Comparison of ENCODE assay signal across 9 cellular contexts in the genomic region with DNA sequence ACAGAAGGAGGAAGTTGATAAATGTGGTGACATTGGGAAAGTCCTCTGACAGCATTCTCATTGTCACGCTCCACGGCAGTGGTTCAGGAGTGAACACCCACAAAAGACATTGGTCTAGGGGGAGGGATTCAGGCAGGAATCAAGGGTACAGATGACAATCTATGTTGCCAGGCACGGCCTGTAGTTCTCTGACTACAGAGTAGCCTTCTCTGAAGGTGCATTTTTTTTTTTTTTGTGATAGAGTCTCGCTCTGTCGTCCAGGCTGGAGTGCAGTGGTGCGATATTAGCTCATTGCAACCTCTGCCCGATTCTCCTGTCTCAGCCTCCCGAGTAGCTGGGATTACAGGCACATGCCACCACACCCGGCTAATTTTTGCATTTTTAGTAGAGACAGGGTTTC. TPM values are rescaled to one million over a fixed set of nuclear protein-coding genes. Genes with fewer than 3 reads are reported as not detected.
DNase-seq lines count a peak whose midpoint lies in the region; ATAC-seq and TF ChIP-seq lines count a peak whose summit lies in the region.
"Had no signal": no experiment of that assay in that cellular context is flagged by ENCODE, and none has a peak within 500 bp of the region (broad histone marks: within the 10 kb centered on the region; RNA-seq: fewer than 3 reads in every experiment).

No MANE protein-coding gene starts in this region.

- no peaks in the 10 kb centered on the region for H4K20me1 ChIP-seq in SK-N-SH (ENCODE audit: insufficient read depth)

- H3K79me2 ChIP-seq in SK-N-SH (ENCODE audit: insufficient read depth), result no peaks in the 10 kb centered on the region

- CTCF ChIA-PET in GM10248 (lab: Yijun Ruan, JAX), result interaction anchor here (0.9 to 3.7 kb wide), 2 partner anchors 8 to 12 kb away, joined by 3 to 26 read pairs; partner anchors contain the start of genes MOB1A and MTHFD2
- CTCF ChIA-PET in SK-N-SH (lab: Yijun Ruan, JAX), result no interaction called here

- no peak overlapping the region for H3K27ac ChIP-seq in SK-N-SH (ENCODE audit: low read depth in 2 of 2, low read length in 1 of 2)

- no peaks in the 10 kb centered on the region for H3K27me3 Mint-ChIP-seq in activated T-helper 1 cell treated with anti-CD3 and anti-CD28 coated beads, Interleukin-12 subunit alpha, Interleukin-12 subunit beta, Interleukin-2, Interleukin-4 antibody, amounts not matched to agents 30 ng/mL and 10 ng/mL and 1 ng/mL, durations not matched to agents 14 hours and 24 hours and 36 hours (ENCODE audit: insufficient read depth)

- H3K4me1 Mint-ChIP-seq in activated T-helper 1 cell treated with anti-CD3 and anti-CD28 coated beads, Interleukin-12 subunit alpha, Interleukin-12 subunit beta, Interleukin-2, Interleukin-4 antibody, amounts not matched to agents 30 ng/mL and 10 ng/mL and 1 ng/mL, durations not matched to agents 14 hours and 24 hours and 36 hours (ENCODE audit: low read depth), result peaks cover 63% of the 10 kb centered on the region

- 83% methylated on average over 9 of the region's 9 CpGs for WGBS in SK-N-SH (ENCODE audit: low lambda C conversion rate)

- peaks cover 5% of the 10 kb centered on the region for H3K9me3 Mint-ChIP-seq in activated T-helper 1 cell treated with anti-CD3 and anti-CD28 coated beads, Interleukin-12 subunit alpha, Interleukin-12 subunit beta, Interleukin-2, Interleukin-4 antibody, amounts not matched to agents 30 ng/mL and 10 ng/mL and 1 ng/mL, durations not matched to agents 14 hours and 24 hours and 36 hours

- H2AFZ ChIP-seq in SK-N-SH (ENCODE audit: low read depth), result no peak overlapping the region

- H3K9me2 ChIP-seq in SK-N-SH, result no peaks in the 10 kb centered on the region

- no peak overlapping the region for H3K4me3 ChIP-seq in SK-N-SH (ENCODE audit: low read depth in 2 of 2, low read length in 1 of 2)
- H3K4me3 ChIP-seq: tibial nerve had no signal

- no peak overlapping the region for H3K9ac ChIP-seq in SK-N-SH

- H3F3A ChIP-seq in SK-N-SH (replicated peaks; ENCODE audit: insufficient read depth), result peaks cover 5% of the 10 kb centered on the region

- peak overlapping the region; percentile 58 for H3K4me3 Mint-ChIP-seq in activated T-helper 1 cell treated with anti-CD3 and anti-CD28 coated beads, Interleukin-12 subunit alpha, Interleukin-12 subunit beta, Interleukin-2, Interleukin-4 antibody, amounts not matched to agents 30 ng/mL and 10 ng/mL and 1 ng/mL, durations not matched to agents 14 hours and 24 hours and 36 hours

- POLR2A ChIA-PET in GM10248 (lab: Yijun Ruan, JAX) (no interaction called here), SK-N-SH (lab: Yijun Ruan, JAX) (no interaction called here)

- peak; percentile 71 for DNase-seq in GM10248 (ENCODE audit: extremely low spot score)
- DNase-seq in GM20000 (ENCODE audit: low spot score), result peak; percentile 61
- DNase-seq in activated T-helper 1 cell treated with anti-CD3 and anti-CD28 coated beads, Interleukin-12 subunit alpha, Interleukin-12 subunit beta, Interleukin-2, Interleukin-4 antibody, amounts not matched to agents 30 ng/mL and 10 ng/mL and 1 ng/mL, durations not matched to agents 14 hours and 24 hours and 36 hours (ENCODE audit: low spot score), result peak; percentile 77
- DNase-seq in sciatic nerve (ENCODE audit: low spot score), result no peak
- no peak for DNase-seq in SK-N-SH
- no peak for DNase-seq in NCI-H2171 (lab: John Stamatoyannopoulos, UW)
- DNase-seq in NCI-H510A (lab: John Stamatoyannopoulos, UW), result no peak

- ATAC-seq in HG03520 (IDR thresholded peaks at IDR 0.05; ENCODE audit: unreplicated experiment) (peak; percentile 58), sciatic nerve (peak; percentile 81)

- H3K27me3 ChIP-seq in SK-N-SH (ENCODE audit: insufficient read depth), result no peaks in the 10 kb centered on the region
- H3K27me3 ChIP-seq: tibial nerve had no signal

- peak overlapping the region; percentile 97 for H3K27ac Mint-ChIP-seq in activated T-helper 1 cell treated with anti-CD3 and anti-CD28 coated beads, Interleukin-12 subunit alpha, Interleukin-12 subunit beta, Interleukin-2, Interleukin-4 antibody, amounts not matched to agents 30 ng/mL and 10 ng/mL and 1 ng/mL, durations not matched to agents 14 hours and 24 hours and 36 hours

- peaks cover 1% of the 10 kb centered on the region for H3K36me3 Mint-ChIP-seq in activated T-helper 1 cell treated with anti-CD3 and anti-CD28 coated beads, Interleukin-12 subunit alpha, Interleukin-12 subunit beta, Interleukin-2, Interleukin-4 antibody, amounts not matched to agents 30 ng/mL and 10 ng/mL and 1 ng/mL, durations not matched to agents 14 hours and 24 hours and 36 hours (ENCODE audit: low read depth)

- no peak for TF ChIP-seq RAD21 in SK-N-SH (IDR thresholded peaks at IDR 0.05; ENCODE audit: low read length)

- H3K4me2 ChIP-seq in SK-N-SH, result no peak overlapping the region

- no peak for TF ChIP-seq EP300 in SK-N-SH (IDR thresholded peaks at IDR 0.05; ENCODE audit: borderline replicate concordance in 1 of 2, low read depth in 1 of 2, low read length in 1 of 2)

- TF ChIP-seq CTCF in GM10248 (IDR thresholded peaks at IDR 0.05; ENCODE audit: control extremely low read depth, extremely low read depth, low read depth, missing control alignments) (no peak), GM20000 (IDR thresholded peaks at IDR 0.05; ENCODE audit: extremely low read depth, missing control alignments) (no peak), SK-N-SH (IDR thresholded peaks at IDR 0.05) (no peak)

- no peaks in the 10 kb centered on the region for H3K9me3 ChIP-seq in SK-N-SH
- H3K9me3 ChIP-seq: tibial nerve had no signal

- intact Hi-C loops in activated T-helper 1 cell treated with anti-CD3 and anti-CD28 coated beads, Interleukin-12 subunit alpha, Interleukin-12 subunit beta, Interleukin-2, Interleukin-4 antibody, amounts not matched to agents 30 ng/mL and 10 ng/mL and 1 ng/mL, durations not matched to agents 14 hours and 24 hours and 36 hours (cut with micrococcal nuclease), result loop anchor here (1.0 to 10.0 kb wide), 3 partner anchors 8 to 649 kb away; partner anchors contain the start of genes HK2, MOB1A and MTHFD2
- intact Hi-C loops in sciatic nerve (cut with DNase I), result no loop called here

- H3K4me1 ChIP-seq in SK-N-SH (ENCODE audit: control insufficient read depth in 1 of 2, insufficient read depth in 2 of 2, low read depth in 1 of 2, low read length in 1 of 2), result peaks cover 0 to 3% of the 10 kb centered on the region in 2 experiments; a peak in 1 of 4 replicates
- H3K4me1 ChIP-seq: tibial nerve had no signal

- H3K36me3 ChIP-seq in SK-N-SH (replicated peaks in 1 of 2; ENCODE audit: control insufficient read depth in 1 of 2, insufficient read depth in 2 of 2, low read length in 1 of 2), result no peaks in the 10 kb centered on the region
- H3K36me3 ChIP-seq: tibial nerve had no signal

TF ChIP-seq in SK-N-SH, 30 proteins besides CTCF, POLR2A, EP300 and RAD21:
- TF ChIP-seq, protein P1, sequence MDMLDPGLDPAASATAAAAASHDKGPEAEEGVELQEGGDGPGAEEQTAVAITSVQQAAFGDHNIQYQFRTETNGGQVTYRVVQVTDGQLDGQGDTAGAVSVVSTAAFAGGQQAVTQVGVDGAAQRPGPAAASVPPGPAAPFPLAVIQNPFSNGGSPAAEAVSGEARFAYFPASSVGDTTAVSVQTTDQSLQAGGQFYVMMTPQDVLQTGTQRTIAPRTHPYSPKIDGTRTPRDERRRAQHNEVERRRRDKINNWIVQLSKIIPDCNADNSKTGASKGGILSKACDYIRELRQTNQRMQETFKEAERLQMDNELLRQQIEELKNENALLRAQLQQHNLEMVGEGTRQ (IDR thresholded peaks at IDR 0.05; ENCODE audit: borderline replicate concordance, low read depth, low read length), result no peak
- no peak for TF ChIP-seq PBX3 (IDR thresholded peaks at IDR 0.05)
- TF ChIP-seq RXRA (IDR thresholded peaks at IDR 0.05; ENCODE audit: borderline replicate concordance, low read depth), result no peak
- no peak for TF ChIP-seq TEAD4 (IDR thresholded peaks at IDR 0.05; ENCODE audit: borderline replicate concordance, insufficient read depth)
- no peak for TF ChIP-seq TCF12 (IDR thresholded peaks at IDR 0.05)
- TF ChIP-seq ELF1 (IDR thresholded peaks at IDR 0.05), result no peak
- no peak for TF ChIP-seq FOXJ3 (CRISPR knock-in tag; IDR thresholded peaks at IDR 0.05)
TF ChIP-seq in SK-N-SH: peak in this region for 0.

RNA-seq across cellular contexts. Expression of gene MOB1A, which starts 7.4 kb away (rescaled TPM):
- 207 and 221 TPM in 2 replicates for total RNA-seq in activated T-helper 1 cell treated with anti-CD3 and anti-CD28 coated beads, Interleukin-12 subunit alpha, Interleukin-12 subunit beta, Interleukin-2, Interleukin-4 antibody, amounts not matched to agents 30 ng/mL and 10 ng/mL and 1 ng/mL, durations not matched to agents 14 hours and 24 hours and 36 hours
- 82.7 TPM for total RNA-seq in sciatic nerve
- polyA plus RNA-seq in SK-N-SH (2012; rRNA removed), result 15.3 and 19.7 TPM in 2 replicates
- polyA plus RNA-seq in SK-N-SH (2012; cell fraction: cytosol; rRNA removed), result 26.8 and 31.0 TPM in 2 replicates
- polyA plus RNA-seq in SK-N-SH (2012; cell fraction: nucleus; rRNA removed), result 7.5 and 15.5 TPM in 2 replicates

RNA-seq across cellular contexts. Expression of gene MTHFD2, which starts 12.4 kb away (rescaled TPM):
- 437 and 457 TPM in 2 replicates for total RNA-seq in activated T-helper 1 cell treated with anti-CD3 and anti-CD28 coated beads, Interleukin-12 subunit alpha, Interleukin-12 subunit beta, Interleukin-2, Interleukin-4 antibody, amounts not matched to agents 30 ng/mL and 10 ng/mL and 1 ng/mL, durations not matched to agents 14 hours and 24 hours and 36 hours
- 18.6 TPM for total RNA-seq in sciatic nerve
- 68.6 and 82.6 TPM in 2 replicates for polyA plus RNA-seq in SK-N-SH (2012; rRNA removed)
- polyA plus RNA-seq in SK-N-SH (2012; cell fraction: cytosol; rRNA removed), result 75.5 and 88.9 TPM in 2 replicates
- 67.4 and 69.4 TPM in 2 replicates for polyA plus RNA-seq in SK-N-SH (2012; cell fraction: nucleus; rRNA removed)

RNA-seq across cellular contexts. Expression of gene BOLA3, which starts 38.3 kb away (rescaled TPM):
- 94.2 and 98.2 TPM in 2 replicates for total RNA-seq in activated T-helper 1 cell treated with anti-CD3 and anti-CD28 coated beads, Interleukin-12 subunit alpha, Interleukin-12 subunit beta, Interleukin-2, Interleukin-4 antibody, amounts not matched to agents 30 ng/mL and 10 ng/mL and 1 ng/mL, durations not matched to agents 14 hours and 24 hours and 36 hours
- total RNA-seq in sciatic nerve, result 13.0 TPM
- polyA plus RNA-seq in SK-N-SH (2012; rRNA removed), result 64.4 and 90.1 TPM in 2 replicates
- 96.8 and 144 TPM in 2 replicates for polyA plus RNA-seq in SK-N-SH (2012; cell fraction: cytosol; rRNA removed)
- polyA plus RNA-seq in SK-N-SH (2012; cell fraction: nucleus; rRNA removed), result 17.9 and 18.5 TPM in 2 replicates

Comparison
In these comparisons a context has a peak if more than half of its experiments do, and no peak if none do; other contexts are left out.
1. DNase-seq: peak in GM10248 (single experiment), GM20000 (single experiment) and activated T-helper 1 cell treated with anti-CD3 and anti-CD28 coated beads, Interleukin-12 subunit alpha, Interleukin-12 subunit beta, Interleukin-2, Interleukin-4 antibody, amounts not matched to agents 30 ng/mL and 10 ng/mL and 1 ng/mL, durations not matched to agents 14 hours and 24 hours and 36 hours (single experiment); none in sciatic nerve (single experiment), SK-N-SH (single experiment), NCI-H2171 (single experiment) and NCI-H510A (single experiment).
2. RNA of gene MTHFD2, which starts 12.4 kb away (total RNA-seq): 437 to 457 TPM in activated T-helper 1 cell treated with anti-CD3 and anti-CD28 coated beads, Interleukin-12 subunit alpha, Interleukin-12 subunit beta, Interleukin-2, Interleukin-4 antibody, amounts not matched to agents 30 ng/mL and 10 ng/mL and 1 ng/mL, durations not matched to agents 14 hours and 24 hours and 36 hours; 18.6 TPM in sciatic nerve (single experiment); every median in the first group is over 10 times any median in the second.